In genomic region chr15:87439090-87439489, GRCh38 we compare ENCODE assay signal across 35 cellular contexts.
"Had no signal": no experiment of that assay in that cellular context is flagged by ENCODE, and none has a peak within 500 bp of the region (broad histone marks: within the 10 kb centered on the region; RNA-seq: fewer than 3 reads in every experiment).

No MANE protein-coding gene starts in this region.

- H3K27me3 ChIP-seq: MG63 had no signal

- DNase-seq: MG63, MM.1S, MV-4-11, NCI-H1048, NCI-H1092, NCI-H1092 treated with DMSO at 0.1 percent for 48 hours, NCI-H1105, NCI-H1105 treated with DMSO at 0.1 percent for 48 hours, NCI-H1417, NCI-H1417 treated with DMSO at 0.1 percent for 48 hours, NCI-H1436, NCI-H1436 treated with DMSO at 0.1 percent for 48 hours, NCI-H146, NCI-H1694, NCI-H1694 treated with DMSO at 0.1 percent for 48 hours, NCI-H187, NCI-H187 treated with DMSO at 0.1 percent for 48 hours, NCI-H1930, NCI-H2029, NCI-H2029 treated with DMSO at 0.1 percent for 48 hours, NCI-H2081, NCI-H2081 treated with DMSO at 0.1 percent for 48 hours, NCI-H2107, NCI-H2171, NCI-H2171 treated with DMSO at 0.1 percent for 48 hours, NCI-H2227 treated with DMSO at 0.1 percent for 48 hours, NCI-H226, NCI-H345, NCI-H446, NCI-H446 treated with DMSO at 0.1 percent for 48 hours, NCI-H510A, NCI-H510A treated with DMSO at 0.1 percent for 48 hours, NCI-H524, NCI-H524 treated with DMSO at 0.1 percent for 48 hours, NCI-H526 had no signal

- H3K4me3 ChIP-seq: MG63 had no signal

- H3K36me3 ChIP-seq: MG63 had no signal
